1 cellular context compared by ENCODE assay signal in genomic region chr13:19958119-19959111, GRCh38.
TF ChIP-seq lines count a peak whose summit lies in the region.

Gene ZMYM2 (plus strand): TSS chr13:19958727. CDS start chr13:19993073, 34,346 bp downstream.

TF ChIP-seq in HepG2, 621 proteins besides CTCF, POLR2A, EP300 and RAD21 (continued from another document and continues in another):
- TF ChIP-seq ZNF687 (CRISPR knock-in tag; IDR thresholded peaks at IDR 0.05) (peak; percentile 64), ZNF331 (CRISPR knock-in tag; IDR thresholded peaks at IDR 0.05) (0 out of 2 replicates have a peak, but pooled peaks have one; percentile 22), SP5 (CRISPR knock-in tag; IDR thresholded peaks at IDR 0.05; ENCODE audit: borderline replicate concordance, low read depth) (0 out of 2 replicates have a peak, but pooled peaks have one; percentile 20), PPARG (CRISPR knock-in tag; conservative IDR thresholded peaks at IDR 0.05) (no peak), HOXA3 (CRISPR knock-in tag; IDR thresholded peaks at IDR 0.05) (0 out of 2 replicates have a peak, but pooled peaks have one; percentile 4), NR3C1 (CRISPR knock-in tag; IDR thresholded peaks at IDR 0.05) (no peak), ZNF430 (CRISPR knock-in tag; IDR thresholded peaks at IDR 0.05) (no peak), ZNF556 (CRISPR knock-in tag; IDR thresholded peaks at IDR 0.05; ENCODE audit: borderline replicate concordance) (no peak), ZBTB43 (CRISPR knock-in tag; conservative IDR thresholded peaks at IDR 0.05) (no peak), SKIL (CRISPR knock-in tag; IDR thresholded peaks at IDR 0.05; ENCODE audit: borderline replicate concordance) (0 out of 2 replicates have a peak, but pooled peaks have one; percentile 4), IRF9 (CRISPR knock-in tag; IDR thresholded peaks at IDR 0.05; ENCODE audit: borderline replicate concordance) (0 out of 2 replicates have a peak, but pooled peaks have one; percentile 11), KAT8 (CRISPR knock-in tag; IDR thresholded peaks at IDR 0.05) (peak; percentile 35; the same call in 1 of the 2 replicates), TFDP1 (CRISPR knock-in tag; IDR thresholded peaks at IDR 0.05; ENCODE audit: borderline replicate concordance) (0 out of 2 replicates have a peak, but pooled peaks have one; percentile 36), HDAC1 (CRISPR knock-in tag; IDR thresholded peaks at IDR 0.05) (peak; percentile 36; the same call in 1 of the 2 replicates), ZFX (CRISPR knock-in tag; IDR thresholded peaks at IDR 0.05; ENCODE audit: low read depth) (peak; percentile 62), DMAP1 (CRISPR knock-in tag; IDR thresholded peaks at IDR 0.05) (no peak), HNRNPK (IDR thresholded peaks at IDR 0.05; ENCODE audit: low read depth, low read length, poor library complexity, severe bottlenecking) (peak; percentile 91), BRD4 (CRISPR knock-in tag; IDR thresholded peaks at IDR 0.05) (no peak), MAFG (CRISPR knock-in tag; IDR thresholded peaks at IDR 0.05) (no peak), ZNF570 (CRISPR knock-in tag; IDR thresholded peaks at IDR 0.05; ENCODE audit: borderline replicate concordance) (no peak), ZNF660 (CRISPR knock-in tag; IDR thresholded peaks at IDR 0.05; ENCODE audit: borderline replicate concordance, low read depth) (no peak), ELF4 (CRISPR knock-in tag; IDR thresholded peaks at IDR 0.05; ENCODE audit: borderline replicate concordance) (no peak), POLR2G (IDR thresholded peaks at IDR 0.05; ENCODE audit: low read depth, low read length) (peak; percentile 66), ZNF619 (CRISPR knock-in tag; IDR thresholded peaks at IDR 0.05) (no peak), KDM2A (CRISPR knock-in tag; IDR thresholded peaks at IDR 0.05; ENCODE audit: borderline replicate concordance, low read depth) (peak; percentile 28; the same call in 1 of the 2 replicates), PHF8 (CRISPR knock-in tag; IDR thresholded peaks at IDR 0.05) (peak; percentile 47; the same call in 1 of the 2 replicates), ZNF205 (CRISPR knock-in tag; IDR thresholded peaks at IDR 0.05) (peak; percentile 13; the same call in 1 of the 2 replicates), ERF (CRISPR knock-in tag; IDR thresholded peaks at IDR 0.05) (no peak; the same call in 1 of the 2 replicates), FOXJ3 (CRISPR knock-in tag; IDR thresholded peaks at IDR 0.05; ENCODE audit: borderline replicate concordance) (no peak)
- TF ChIP-seq, protein P1, sequence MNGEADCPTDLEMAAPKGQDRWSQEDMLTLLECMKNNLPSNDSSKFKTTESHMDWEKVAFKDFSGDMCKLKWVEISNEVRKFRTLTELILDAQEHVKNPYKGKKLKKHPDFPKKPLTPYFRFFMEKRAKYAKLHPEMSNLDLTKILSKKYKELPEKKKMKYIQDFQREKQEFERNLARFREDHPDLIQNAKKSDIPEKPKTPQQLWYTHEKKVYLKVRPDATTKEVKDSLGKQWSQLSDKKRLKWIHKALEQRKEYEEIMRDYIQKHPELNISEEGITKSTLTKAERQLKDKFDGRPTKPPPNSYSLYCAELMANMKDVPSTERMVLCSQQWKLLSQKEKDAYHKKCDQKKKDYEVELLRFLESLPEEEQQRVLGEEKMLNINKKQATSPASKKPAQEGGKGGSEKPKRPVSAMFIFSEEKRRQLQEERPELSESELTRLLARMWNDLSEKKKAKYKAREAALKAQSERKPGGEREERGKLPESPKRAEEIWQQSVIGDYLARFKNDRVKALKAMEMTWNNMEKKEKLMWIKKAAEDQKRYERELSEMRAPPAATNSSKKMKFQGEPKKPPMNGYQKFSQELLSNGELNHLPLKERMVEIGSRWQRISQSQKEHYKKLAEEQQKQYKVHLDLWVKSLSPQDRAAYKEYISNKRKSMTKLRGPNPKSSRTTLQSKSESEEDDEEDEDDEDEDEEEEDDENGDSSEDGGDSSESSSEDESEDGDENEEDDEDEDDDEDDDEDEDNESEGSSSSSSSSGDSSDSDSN (CRISPR knock-in tag; IDR thresholded peaks at IDR 0.05) = peak; percentile 56; the same call in 1 of the 2 replicates
- TF ChIP-seq, protein P2, sequence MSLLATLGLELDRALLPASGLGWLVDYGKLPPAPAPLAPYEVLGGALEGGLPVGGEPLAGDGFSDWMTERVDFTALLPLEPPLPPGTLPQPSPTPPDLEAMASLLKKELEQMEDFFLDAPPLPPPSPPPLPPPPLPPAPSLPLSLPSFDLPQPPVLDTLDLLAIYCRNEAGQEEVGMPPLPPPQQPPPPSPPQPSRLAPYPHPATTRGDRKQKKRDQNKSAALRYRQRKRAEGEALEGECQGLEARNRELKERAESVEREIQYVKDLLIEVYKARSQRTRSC (CRISPR knock-in tag; IDR thresholded peaks at IDR 0.05; ENCODE audit: low read depth) = no peak
- TF ChIP-seq, protein P3, sequence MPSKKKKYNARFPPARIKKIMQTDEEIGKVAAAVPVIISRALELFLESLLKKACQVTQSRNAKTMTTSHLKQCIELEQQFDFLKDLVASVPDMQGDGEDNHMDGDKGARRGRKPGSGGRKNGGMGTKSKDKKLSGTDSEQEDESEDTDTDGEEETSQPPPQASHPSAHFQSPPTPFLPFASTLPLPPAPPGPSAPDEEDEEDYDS (CRISPR knock-in tag; IDR thresholded peaks at IDR 0.05) = no peak; the same call in 1 of the 2 replicates
- TF ChIP-seq, protein P4, sequence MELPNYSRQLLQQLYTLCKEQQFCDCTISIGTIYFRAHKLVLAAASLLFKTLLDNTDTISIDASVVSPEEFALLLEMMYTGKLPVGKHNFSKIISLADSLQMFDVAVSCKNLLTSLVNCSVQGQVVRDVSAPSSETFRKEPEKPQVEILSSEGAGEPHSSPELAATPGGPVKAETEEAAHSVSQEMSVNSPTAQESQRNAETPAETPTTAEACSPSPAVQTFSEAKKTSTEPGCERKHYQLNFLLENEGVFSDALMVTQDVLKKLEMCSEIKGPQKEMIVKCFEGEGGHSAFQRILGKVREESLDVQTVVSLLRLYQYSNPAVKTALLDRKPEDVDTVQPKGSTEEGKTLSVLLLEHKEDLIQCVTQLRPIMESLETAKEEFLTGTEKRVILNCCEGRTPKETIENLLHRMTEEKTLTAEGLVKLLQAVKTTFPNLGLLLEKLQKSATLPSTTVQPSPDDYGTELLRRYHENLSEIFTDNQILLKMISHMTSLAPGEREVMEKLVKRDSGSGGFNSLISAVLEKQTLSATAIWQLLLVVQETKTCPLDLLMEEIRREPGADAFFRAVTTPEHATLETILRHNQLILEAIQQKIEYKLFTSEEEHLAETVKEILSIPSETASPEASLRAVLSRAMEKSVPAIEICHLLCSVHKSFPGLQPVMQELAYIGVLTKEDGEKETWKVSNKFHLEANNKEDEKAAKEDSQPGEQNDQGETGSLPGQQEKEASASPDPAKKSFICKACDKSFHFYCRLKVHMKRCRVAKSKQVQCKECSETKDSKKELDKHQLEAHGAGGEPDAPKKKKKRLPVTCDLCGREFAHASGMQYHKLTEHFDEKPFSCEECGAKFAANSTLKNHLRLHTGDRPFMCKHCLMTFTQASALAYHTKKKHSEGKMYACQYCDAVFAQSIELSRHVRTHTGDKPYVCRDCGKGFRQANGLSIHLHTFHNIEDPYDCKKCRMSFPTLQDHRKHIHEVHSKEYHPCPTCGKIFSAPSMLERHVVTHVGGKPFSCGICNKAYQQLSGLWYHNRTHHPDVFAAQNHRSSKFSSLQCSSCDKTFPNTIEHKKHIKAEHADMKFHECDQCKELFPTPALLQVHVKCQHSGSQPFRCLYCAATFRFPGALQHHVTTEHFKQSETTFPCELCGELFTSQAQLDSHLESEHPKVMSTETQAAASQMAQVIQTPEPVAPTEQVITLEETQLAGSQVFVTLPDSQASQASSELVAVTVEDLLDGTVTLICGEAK (IDR thresholded peaks at IDR 0.05) = no peak
- TF ChIP-seq, protein P4 (CRISPR knock-in tag; IDR thresholded peaks at IDR 0.05) = no peak
